ENCODE assay signal across 17 cellular contexts in the genomic region with DNA sequence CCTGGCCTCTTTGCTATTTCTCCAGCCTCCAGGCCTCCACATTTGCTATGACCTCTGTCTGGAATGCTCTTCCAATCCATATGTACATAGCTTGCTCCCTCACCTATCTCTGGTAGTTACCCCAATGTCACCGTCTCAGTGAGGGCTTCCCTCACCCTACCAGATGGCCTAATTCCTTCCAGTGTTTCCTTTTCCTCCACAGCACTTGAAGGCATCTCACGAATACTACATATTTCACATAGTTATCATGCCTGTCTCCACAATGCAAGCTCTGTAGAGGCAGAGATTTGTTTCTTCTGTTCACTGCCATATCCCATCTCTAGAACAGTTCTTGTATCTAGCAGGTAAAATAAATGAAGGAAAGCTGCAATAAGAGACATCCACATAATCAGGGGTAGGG. TPM values are rescaled to one million over a fixed set of nuclear protein-coding genes. Genes with fewer than 3 reads are reported as not detected.
DNase-seq lines count a peak whose midpoint lies in the region; ATAC-seq and TF ChIP-seq lines count a peak whose summit lies in the region.
"Had no signal": no experiment of that assay in that cellular context is flagged by ENCODE, and none has a peak within 500 bp of the region (broad histone marks: within the 10 kb centered on the region; RNA-seq: fewer than 3 reads in every experiment).

No MANE protein-coding gene starts in this region.

- H3K27ac ChIP-seq in osteoblast (ENCODE audit: low read depth, low read length), result no peak overlapping the region
- H3K27ac ChIP-seq in OCI-LY7 (ENCODE audit: low read depth, low read length, poor library complexity, severe bottlenecking), result no peak overlapping the region
- H3K27ac ChIP-seq: gastrocnemius medialis, pancreas had no signal

- H3K9me3 Mint-ChIP-seq in WTC11, result no peaks in the 10 kb centered on the region
- no peaks in the 10 kb centered on the region for H3K9me3 Mint-ChIP-seq in T-helper 2 cell treated with Interferon-gamma antibody and Interleukin-4, amounts not matched to agents 5 μg/mL and 100 μg/mL, for 36 hours
- H3K9me3 Mint-ChIP-seq: effector memory CD8-positive, alpha-beta T cell had no signal

- DNase-seq in GM03348 (ENCODE audit: low spot score), result peak; percentile 74
- DNase-seq in WTC11 (ENCODE audit: low spot score), result no peak
- peak; percentile 40 to 66 for DNase-seq in foreskin fibroblast
- DNase-seq in osteoblast (ENCODE audit: insufficient read length, low spot score, missing footprints), result peak; percentile 43
- no peak for DNase-seq in OCI-LY7 (ENCODE audit: low spot score)
- DNase-seq in activated CD4-positive, alpha-beta T cell treated with anti-CD3 and anti-CD28 coated beads, Interleukin-2, amount 50 U/mL, for 48 hours, result no peak
- no peak for DNase-seq in T-helper 2 cell treated with Interferon-gamma antibody and Interleukin-4, amounts not matched to agents 5 μg/mL and 100 μg/mL, for 36 hours (ENCODE audit: low spot score)
- DNase-seq: activated CD8-positive, alpha-beta memory T cell treated with anti-CD3 and anti-CD28 coated beads for 24 hours; activated effector memory CD4-positive, alpha-beta T cell treated with Interleukin-2 at 50 U/mL for 16 hours; effector memory CD8-positive, alpha-beta T cell; gastrocnemius medialis; GOT3; NCI-H1092 treated with DMSO at 0.1 percent for 48 hours; pancreas; tibial artery had no signal

- no peak for TF ChIP-seq CTCF in WTC11 (IDR thresholded peaks at IDR 0.05)
- TF ChIP-seq CTCF in foreskin fibroblast (IDR thresholded peaks at IDR 0.05; ENCODE audit: low read depth, low read length), result no peak
- no peak for TF ChIP-seq CTCF in osteoblast (IDR thresholded peaks at IDR 0.05; ENCODE audit: extremely low read depth, low read depth, low read length)
- no peak for TF ChIP-seq CTCF in OCI-LY7 (conservative IDR thresholded peaks at IDR 0.05; ENCODE audit: low read length)

- H3K79me2 ChIP-seq in osteoblast (ENCODE audit: insufficient read depth, low read length) (no peaks in the 10 kb centered on the region), OCI-LY7 (ENCODE audit: insufficient read depth, low read depth, low read length) (no peaks in the 10 kb centered on the region)

- H3K9me3 ChIP-seq in osteoblast (ENCODE audit: low read depth, low read length) (no peaks in the 10 kb centered on the region), OCI-LY7 (ENCODE audit: low read length) (no peaks in the 10 kb centered on the region)
- H3K9me3 ChIP-seq: gastrocnemius medialis, pancreas, tibial artery had no signal

- peak overlapping the region; percentile 23 for H3K4me2 ChIP-seq in osteoblast (ENCODE audit: insufficient read depth, low read length)
- H3K4me2 ChIP-seq in OCI-LY7 (ENCODE audit: low read length), result no peak overlapping the region

- H3K4me3 ChIP-seq in foreskin fibroblast (ENCODE audit: low read depth in 1 of 2, low read length in 2 of 2) (no peak overlapping the region), osteoblast (ENCODE audit: insufficient read depth, low read length) (no peak overlapping the region), OCI-LY7 (ENCODE audit: low read depth, low read length, poor library complexity, severe bottlenecking) (no peak overlapping the region)
- H3K4me3 ChIP-seq: gastrocnemius medialis, pancreas, tibial artery had no signal

- H3K27me3 Mint-ChIP-seq in WTC11 (ENCODE audit: low read depth), result peaks cover 6% of the 10 kb centered on the region
- peaks cover 16% of the 10 kb centered on the region for H3K27me3 Mint-ChIP-seq in T-helper 2 cell treated with Interferon-gamma antibody and Interleukin-4, amounts not matched to agents 5 μg/mL and 100 μg/mL, for 36 hours (ENCODE audit: low read depth)

- H3K4me1 Mint-ChIP-seq in WTC11, result peaks cover 6% of the 10 kb centered on the region
- peaks cover 5% of the 10 kb centered on the region for H3K4me1 Mint-ChIP-seq in T-helper 2 cell treated with Interferon-gamma antibody and Interleukin-4, amounts not matched to agents 5 μg/mL and 100 μg/mL, for 36 hours (ENCODE audit: low read depth)

- intact Hi-C loops in OCI-LY7 (cut with micrococcal nuclease; ENCODE audit: unreplicated experiment), result no loop called here

- H3K9me2 ChIP-seq in OCI-LY7 (ENCODE audit: insufficient read depth, low read length), result no peaks in the 10 kb centered on the region

- H3K4me1 ChIP-seq in osteoblast (ENCODE audit: insufficient read depth, low read length), result peaks cover 17% of the 10 kb centered on the region
- no peaks in the 10 kb centered on the region for H3K4me1 ChIP-seq in OCI-LY7 (ENCODE audit: insufficient read depth, low read length, poor library complexity, severe bottlenecking)
- H3K4me1 ChIP-seq: pancreas had no signal

- H2AFZ ChIP-seq in osteoblast (ENCODE audit: low read length) (no peak overlapping the region), OCI-LY7 (ENCODE audit: low read length) (no peak overlapping the region)

- no peaks in the 10 kb centered on the region for H3K36me3 Mint-ChIP-seq in WTC11
- no peaks in the 10 kb centered on the region for H3K36me3 Mint-ChIP-seq in T-helper 2 cell treated with Interferon-gamma antibody and Interleukin-4, amounts not matched to agents 5 μg/mL and 100 μg/mL, for 36 hours (ENCODE audit: low read depth)
- H3K36me3 Mint-ChIP-seq: CD14-positive monocyte had no signal

- H3K27me3 ChIP-seq in osteoblast (ENCODE audit: insufficient read depth, low read length), result no peaks in the 10 kb centered on the region
- H3K27me3 ChIP-seq: gastrocnemius medialis, pancreas, tibial artery had no signal

- H3K36me3 ChIP-seq in osteoblast (ENCODE audit: insufficient read depth, low read length) (no peaks in the 10 kb centered on the region), OCI-LY7 (ENCODE audit: insufficient read depth, low read length) (no peaks in the 10 kb centered on the region)
- H3K36me3 ChIP-seq: gastrocnemius medialis, pancreas, tibial artery had no signal

- H3K27ac Mint-ChIP-seq in WTC11, result no peak overlapping the region
- H3K27ac Mint-ChIP-seq in T-helper 2 cell treated with Interferon-gamma antibody and Interleukin-4, amounts not matched to agents 5 μg/mL and 100 μg/mL, for 36 hours, result no peak overlapping the region
- H3K27ac Mint-ChIP-seq: effector memory CD8-positive, alpha-beta T cell; memory B cell had no signal

- no peak overlapping the region for H3K4me3 Mint-ChIP-seq in WTC11
- no peak overlapping the region for H3K4me3 Mint-ChIP-seq in T-helper 2 cell treated with Interferon-gamma antibody and Interleukin-4, amounts not matched to agents 5 μg/mL and 100 μg/mL, for 36 hours
- H3K4me3 Mint-ChIP-seq: CD14-positive monocyte; effector memory CD8-positive, alpha-beta T cell; memory B cell had no signal

- H4K20me1 ChIP-seq in osteoblast (ENCODE audit: insufficient read depth, low read length), result no peaks in the 10 kb centered on the region
- no peaks in the 10 kb centered on the region for H4K20me1 ChIP-seq in OCI-LY7 (ENCODE audit: insufficient read depth, low read length)

- BruUV-seq in OCI-LY7 (replicated peaks; lab: Mats Ljungman, UMichigan), result no TSS peak

- POLR2A ChIA-PET in WTC11 (lab: Charles Lee) (no interaction called here), OCI-LY7 (lab: Charles Lee) (interaction anchor here (0.5 kb wide), 1 partner anchor 22 kb away, joined by 4 read pairs; no protein-coding TSS in a partner anchor)

- CTCF ChIA-PET in WTC11 (lab: Charles Lee), result no interaction called here
- CTCF ChIA-PET in OCI-LY7 (lab: Charles Lee; ENCODE audit: unreplicated experiment), result no interaction called here

- ATAC-seq in WTC11, result peak; percentile 75
- ATAC-seq: effector memory CD8-positive, alpha-beta T cell; gastrocnemius medialis; pancreas had no signal

TF ChIP-seq in WTC11, 78 proteins besides CTCF, POLR2A, EP300 and RAD21:
- TF ChIP-seq, protein P1, sequence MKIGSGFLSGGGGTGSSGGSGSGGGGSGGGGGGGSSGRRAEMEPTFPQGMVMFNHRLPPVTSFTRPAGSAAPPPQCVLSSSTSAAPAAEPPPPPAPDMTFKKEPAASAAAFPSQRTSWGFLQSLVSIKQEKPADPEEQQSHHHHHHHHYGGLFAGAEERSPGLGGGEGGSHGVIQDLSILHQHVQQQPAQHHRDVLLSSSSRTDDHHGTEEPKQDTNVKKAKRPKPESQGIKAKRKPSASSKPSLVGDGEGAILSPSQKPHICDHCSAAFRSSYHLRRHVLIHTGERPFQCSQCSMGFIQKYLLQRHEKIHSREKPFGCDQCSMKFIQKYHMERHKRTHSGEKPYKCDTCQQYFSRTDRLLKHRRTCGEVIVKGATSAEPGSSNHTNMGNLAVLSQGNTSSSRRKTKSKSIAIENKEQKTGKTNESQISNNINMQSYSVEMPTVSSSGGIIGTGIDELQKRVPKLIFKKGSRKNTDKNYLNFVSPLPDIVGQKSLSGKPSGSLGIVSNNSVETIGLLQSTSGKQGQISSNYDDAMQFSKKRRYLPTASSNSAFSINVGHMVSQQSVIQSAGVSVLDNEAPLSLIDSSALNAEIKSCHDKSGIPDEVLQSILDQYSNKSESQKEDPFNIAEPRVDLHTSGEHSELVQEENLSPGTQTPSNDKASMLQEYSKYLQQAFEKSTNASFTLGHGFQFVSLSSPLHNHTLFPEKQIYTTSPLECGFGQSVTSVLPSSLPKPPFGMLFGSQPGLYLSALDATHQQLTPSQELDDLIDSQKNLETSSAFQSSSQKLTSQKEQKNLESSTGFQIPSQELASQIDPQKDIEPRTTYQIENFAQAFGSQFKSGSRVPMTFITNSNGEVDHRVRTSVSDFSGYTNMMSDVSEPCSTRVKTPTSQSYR (CRISPR knock-in tag; IDR thresholded peaks at IDR 0.05), result no peak
- TF ChIP-seq, protein P2, sequence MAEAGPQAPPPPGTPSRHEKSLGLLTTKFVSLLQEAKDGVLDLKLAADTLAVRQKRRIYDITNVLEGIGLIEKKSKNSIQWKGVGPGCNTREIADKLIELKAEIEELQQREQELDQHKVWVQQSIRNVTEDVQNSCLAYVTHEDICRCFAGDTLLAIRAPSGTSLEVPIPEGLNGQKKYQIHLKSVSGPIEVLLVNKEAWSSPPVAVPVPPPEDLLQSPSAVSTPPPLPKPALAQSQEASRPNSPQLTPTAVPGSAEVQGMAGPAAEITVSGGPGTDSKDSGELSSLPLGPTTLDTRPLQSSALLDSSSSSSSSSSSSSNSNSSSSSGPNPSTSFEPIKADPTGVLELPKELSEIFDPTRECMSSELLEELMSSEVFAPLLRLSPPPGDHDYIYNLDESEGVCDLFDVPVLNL (CRISPR knock-in tag; IDR thresholded peaks at IDR 0.05; ENCODE audit: borderline replicate concordance, low read depth), result no peak
- no peak for TF ChIP-seq RELA (CRISPR knock-in tag; IDR thresholded peaks at IDR 0.05; ENCODE audit: borderline replicate concordance)
- no peak for TF ChIP-seq ESRRA (CRISPR knock-in tag; IDR thresholded peaks at IDR 0.05; ENCODE audit: borderline replicate concordance)
- TF ChIP-seq, protein P3, sequence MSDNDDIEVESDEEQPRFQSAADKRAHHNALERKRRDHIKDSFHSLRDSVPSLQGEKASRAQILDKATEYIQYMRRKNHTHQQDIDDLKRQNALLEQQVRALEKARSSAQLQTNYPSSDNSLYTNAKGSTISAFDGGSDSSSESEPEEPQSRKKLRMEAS (CRISPR knock-in tag; IDR thresholded peaks at IDR 0.05), result no peak
TF ChIP-seq in WTC11: peak in this region for 0.

RNA-seq across cellular contexts. Expression of a gene that starts 21.3 kb away (rescaled TPM):
- total RNA-seq in WTC11 (2021) (711 to 864 TPM (median 761 TPM) in 3 replicates), osteoblast (430 and 436 TPM in 2 replicates), OCI-LY7 (2022) (254 and 304 TPM in 2 replicates)
- total RNA-seq in OCI-LY7 (2014; rRNA removed; shearing (Covaris generic)), result 235 and 303 TPM in 2 replicates

RNA-seq across cellular contexts. Expression of a gene that starts 56.8 kb away (rescaled TPM):
- total RNA-seq in WTC11 (2021), result 28.1 to 33.0 TPM (median 32.6 TPM) in 3 replicates
- total RNA-seq in osteoblast, result 20.9 and 23.2 TPM in 2 replicates
- 39.4 and 43.3 TPM in 2 replicates for total RNA-seq in OCI-LY7 (2014; rRNA removed; shearing (Covaris generic))
- total RNA-seq in OCI-LY7 (2022), result 49.1 and 55.3 TPM in 2 replicates

Comparison
In these comparisons a context has a peak if more than half of its experiments do, and no peak if none do; other contexts are left out.
1. DNase-seq: peak in GM03348 (single experiment), foreskin fibroblast (2 of 2) and osteoblast (single experiment); none in WTC11 (single experiment), OCI-LY7 (single experiment), activated CD4-positive, alpha-beta T cell treated with anti-CD3 and anti-CD28 coated beads, Interleukin-2, amount 50 U/mL, for 48 hours (0 of 2) and T-helper 2 cell treated with Interferon-gamma antibody and Interleukin-4, amounts not matched to agents 5 μg/mL and 100 μg/mL, for 36 hours (single experiment).